Comparison of ENCODE assay signal across 8 cellular contexts in genomic region chr19:19062454-19063182, GRCh38. TPM values are rescaled to one million over a fixed set of nuclear protein-coding genes. Genes with fewer than 3 reads are reported as not detected.
A peak's percentile ranks its signal among the peaks of the same experiment; 100 is the strongest.
DNase-seq lines count a peak whose midpoint lies in the region; ATAC-seq and TF ChIP-seq lines count a peak whose summit lies in the region.

No MANE protein-coding gene starts in this region.

- peak overlapping the region; percentile 70 for H3K4me3 ChIP-seq in effector memory CD4-positive, alpha-beta T cell (ENCODE audit: insufficient read depth, low read depth, low read length, poor library complexity, severe bottlenecking)
- H3K4me3 ChIP-seq in aorta (ENCODE audit: low read length in 2 of 2): no peak overlapping the region

- 86 to 90% methylated on average over 4 of the region's 4 CpGs for WGBS in aorta, 2 donors

- peak overlapping the region; percentile 42 for H3K27ac ChIP-seq in effector memory CD4-positive, alpha-beta T cell (ENCODE audit: insufficient read depth, low read length, poor library complexity, severe bottlenecking)
- peak overlapping the region in 1 of 2 donors; percentile 33 for H3K27ac ChIP-seq in aorta (ENCODE audit: low read depth in 1 of 2, low read length in 2 of 2)

- intact Hi-C loops in aorta (cut with DNase I): loop anchor here in 1 of 2 donors (5.0 kb wide), 2 partner anchors 75 to 130 kb away; partner anchors contain the start of genes BORCS8, RFXANK and TMEM161A

- peaks cover 70% of the 10 kb centered on the region for H3K4me1 Mint-ChIP-seq in nephron progenitor cell

- H3K27me3 Mint-ChIP-seq in nephron progenitor cell (ENCODE audit: low read depth, poor library complexity): peaks cover 32% of the 10 kb centered on the region

- peak overlapping the region; percentile 96 for H3K27ac Mint-ChIP-seq in nephron progenitor cell

- no peak for TF ChIP-seq CTCF in nephron progenitor cell (IDR thresholded peaks at IDR 0.05)

- no peaks in the 10 kb centered on the region for H3K27me3 ChIP-seq in effector memory CD4-positive, alpha-beta T cell (replicated peaks; ENCODE audit: control insufficient read depth, insufficient read depth, low read length, poor library complexity, severe bottlenecking)
- H3K27me3 ChIP-seq in aorta (ENCODE audit: control insufficient read depth in 1 of 2, insufficient read depth in 2 of 2, low read length in 1 of 2): no peaks in the 10 kb centered on the region

- ATAC-seq in aorta (ENCODE audit: low FRiP score): no peak
- ATAC-seq in HG03280 (IDR thresholded peaks at IDR 0.05; ENCODE audit: unreplicated experiment): no peak

- no peaks in the 10 kb centered on the region for H3K9me3 Mint-ChIP-seq in nephron progenitor cell

- H3K36me3 Mint-ChIP-seq in nephron progenitor cell (ENCODE audit: low read depth): peaks cover 8% of the 10 kb centered on the region

- peak; percentile 14 to 15 for DNase-seq in activated CD4-positive, alpha-beta T cell treated with anti-CD3 and anti-CD28 coated beads for 24 hours (ENCODE audit: low read depth in 2 of 2)
- no peak for DNase-seq in activated CD4-positive, alpha-beta T cell treated with anti-CD3 and anti-CD28 coated beads for 4 hours
- DNase-seq in RKO (ENCODE audit: low spot score) (peak; percentile 49), nephron progenitor cell (peak; percentile 32), aorta (no peak), NCI-H446 (lab: John Stamatoyannopoulos, UW) (no peak)
- no peak for DNase-seq in effector memory CD4-positive, alpha-beta T cell

- no peaks in the 10 kb centered on the region for H3K9me3 ChIP-seq in effector memory CD4-positive, alpha-beta T cell (ENCODE audit: control insufficient read depth, low read length)
- H3K9me3 ChIP-seq in aorta (ENCODE audit: control insufficient read depth, low read length): no peaks in the 10 kb centered on the region

- H3K4me1 ChIP-seq in effector memory CD4-positive, alpha-beta T cell (ENCODE audit: control insufficient read depth, insufficient read depth, low read length, poor library complexity, severe bottlenecking): peaks cover 19% of the 10 kb centered on the region
- H3K4me1 ChIP-seq in aorta (ENCODE audit: control insufficient read depth in 1 of 2, insufficient read depth in 2 of 2, low read length in 2 of 2): no peaks in the 10 kb centered on the region

- peak overlapping the region; percentile 86 for H3K4me3 Mint-ChIP-seq in nephron progenitor cell

- H3K36me3 ChIP-seq in effector memory CD4-positive, alpha-beta T cell (ENCODE audit: control insufficient read depth, insufficient read depth, low read length): peaks cover 4% of the 10 kb centered on the region
- H3K36me3 ChIP-seq in aorta (ENCODE audit: control insufficient read depth in 1 of 2, insufficient read depth in 2 of 2, low read length in 1 of 2): no peaks in the 10 kb centered on the region

RNA-seq across cellular contexts. Expression of gene SLC25A42, which starts 1.2 kb away (rescaled TPM):
- total RNA-seq in aorta: 10 to 100 TPM in 1 of 2 donors, 1 to 10 TPM in 1; 9.4 to 10.3 TPM
- 10 to 100 TPM in 1 of 2 donors, 1 to 10 TPM in 1; 3.8 to 12.5 TPM for polyA plus RNA-seq in aorta

RNA-seq across cellular contexts. Expression of gene ARMC6, which starts 29.2 kb away (rescaled TPM):
- 10 to 100 TPM; 11.7 to 13.1 TPM for total RNA-seq in aorta
- 10 to 100 TPM in 1 of 2 donors, 1 to 10 TPM in 1; 8.8 to 13.2 TPM for polyA plus RNA-seq in aorta

RNA-seq across cellular contexts. Expression of gene SUGP2, which starts 29.3 kb away (rescaled TPM):
- 10 to 100 TPM; 61.0 to 93.1 TPM for total RNA-seq in aorta
- polyA plus RNA-seq in aorta: 10 to 100 TPM in 1 of 2 donors, 1 to 10 TPM in 1; 7.4 to 61.3 TPM

Comparison
In these comparisons a context has a peak if more than half of its experiments do, and no peak if none do; other contexts are left out.
1. DNase-seq: peak in activated CD4-positive, alpha-beta T cell treated with anti-CD3 and anti-CD28 coated beads for 24 hours (2 of 2), RKO (single experiment) and nephron progenitor cell (single experiment); none in activated CD4-positive, alpha-beta T cell treated with anti-CD3 and anti-CD28 coated beads for 4 hours (0 of 2), effector memory CD4-positive, alpha-beta T cell (0 of 3), aorta (0 of 2) and NCI-H446 (0 of 2).